Comparison of ENCODE assay signal across 1 cellular context in genomic region chr11:12691473-12691872, GRCh38.
A peak's percentile ranks its signal among the peaks of the same experiment; 100 is the strongest.
TF ChIP-seq lines count a peak whose summit lies in the region.

No MANE protein-coding gene starts in this region.

TF ChIP-seq in IMR-90, 13 proteins besides CTCF, POLR2A, EP300 and RAD21:
- TF ChIP-seq ELK1 (IDR thresholded peaks at IDR 0.05; ENCODE audit: borderline replicate concordance, low read depth, low read length), result no peak
- TF ChIP-seq MAZ (IDR thresholded peaks at IDR 0.05; ENCODE audit: borderline replicate concordance, low read depth, low read length), result no peak
- TF ChIP-seq CHD1 (IDR thresholded peaks at IDR 0.05; ENCODE audit: low read depth, low read length), result no peak
- TF ChIP-seq SMC3 (IDR thresholded peaks at IDR 0.05; ENCODE audit: low read depth, low read length), result no peak
- peak; percentile 39; the same call in 1 of the 2 replicates for TF ChIP-seq FOS (IDR thresholded peaks at IDR 0.05; ENCODE audit: low read depth, low read length)
- TF ChIP-seq NFE2L2 (IDR thresholded peaks at IDR 0.05; ENCODE audit: low read depth, low read length), result no peak
- TF ChIP-seq MXI1 (IDR thresholded peaks at IDR 0.05; ENCODE audit: borderline replicate concordance, low read depth, low read length), result peak; percentile 64; the same call in 1 of the 2 replicates
- TF ChIP-seq CEBPB (IDR thresholded peaks at IDR 0.05; ENCODE audit: low read depth, low read length), result 0 out of 2 replicates have a peak, but pooled peaks have one; percentile 4
- no peak for TF ChIP-seq RFX5 (IDR thresholded peaks at IDR 0.05; ENCODE audit: low read depth, low read length)
- TF ChIP-seq RCOR1 (IDR thresholded peaks at IDR 0.05; ENCODE audit: insufficient replicate concordance, low read length), result peak; percentile 76
